Comparison of ENCODE assay signal across 3 cellular contexts in genomic region chrX:152463903-152464302, GRCh38. TPM values are rescaled to one million over a fixed set of nuclear protein-coding genes. Genes with fewer than 3 reads are reported as not detected.
"Had no signal": no experiment of that assay in that cellular context is flagged by ENCODE, and none has a peak within 500 bp of the region (broad histone marks: within the 10 kb centered on the region; RNA-seq: fewer than 3 reads in every experiment).

No MANE protein-coding gene starts in this region.

RNA-seq across cellular contexts. Expression of gene GABRA3, which starts 12.8 kb away (rescaled TPM):
- total RNA-seq: LHCN-M2, MCF 10A, NCI-H460 had no signal
